Comparison of ENCODE assay signal across 8 cellular contexts in genomic region chr2:191566347-191566746, GRCh38.
DNase-seq lines count a peak whose midpoint lies in the region; ATAC-seq lines count a peak whose summit lies in the region.

No MANE protein-coding gene starts in this region.

- H3K27ac Mint-ChIP-seq in stimulated activated effector memory CD8-positive, alpha-beta T cell treated with anti-CD3 and anti-CD28 coated beads, Interleukin-12 subunit alpha, Interleukin-12 subunit beta, amount 100 ng/mL, for 72 hours: no peak overlapping the region

- H3K4me3 Mint-ChIP-seq in stimulated activated effector memory CD8-positive, alpha-beta T cell treated with anti-CD3 and anti-CD28 coated beads, Interleukin-12 subunit alpha, Interleukin-12 subunit beta, amount 100 ng/mL, for 72 hours: no peak overlapping the region

- ATAC-seq in GM18873 (IDR thresholded peaks at IDR 0.05; ENCODE audit: low FRiP score, unreplicated experiment) (peak; percentile 54), HG03159 (IDR thresholded peaks at IDR 0.05; ENCODE audit: unreplicated experiment) (peak; percentile 69)
- ATAC-seq in stimulated activated effector memory CD8-positive, alpha-beta T cell treated with anti-CD3 and anti-CD28 coated beads, Interleukin-12 subunit alpha, Interleukin-12 subunit beta, amount 100 ng/mL, for 72 hours: peak; percentile 66

- DNase-seq in AG20443 (ENCODE audit: low spot score): peak; percentile 63
- DNase-seq in NCI-H524 treated with DMSO at 0.1 percent for 48 hours (lab: John Stamatoyannopoulos, UW): peak; percentile 22
- peak; percentile 30 to 58 for DNase-seq in activated CD4-positive, alpha-beta T cell treated with anti-CD3 and anti-CD28 coated beads, Interleukin-2, amount 50 U/mL, for 24 hours (ENCODE audit: low read depth in 1 of 2, low spot score in 1 of 2)
- peak; percentile 61 for DNase-seq in effector CD4-positive, alpha-beta T cell
- DNase-seq in midbrain (lab: John Stamatoyannopoulos, UW): peak; percentile 53
- peak; percentile 52 to 85 for DNase-seq in stimulated activated effector memory CD8-positive, alpha-beta T cell treated with anti-CD3 and anti-CD28 coated beads, Interleukin-12 subunit alpha, Interleukin-12 subunit beta, amount 100 ng/mL, for 72 hours (ENCODE audit: low spot score in 2 of 2)

- H3K9me3 Mint-ChIP-seq in stimulated activated effector memory CD8-positive, alpha-beta T cell treated with anti-CD3 and anti-CD28 coated beads, Interleukin-12 subunit alpha, Interleukin-12 subunit beta, amount 100 ng/mL, for 72 hours: no peaks in the 10 kb centered on the region

- H3K4me1 Mint-ChIP-seq in stimulated activated effector memory CD8-positive, alpha-beta T cell treated with anti-CD3 and anti-CD28 coated beads, Interleukin-12 subunit alpha, Interleukin-12 subunit beta, amount 100 ng/mL, for 72 hours: peaks cover 34% of the 10 kb centered on the region

- no peaks in the 10 kb centered on the region for H3K36me3 Mint-ChIP-seq in stimulated activated effector memory CD8-positive, alpha-beta T cell treated with anti-CD3 and anti-CD28 coated beads, Interleukin-12 subunit alpha, Interleukin-12 subunit beta, amount 100 ng/mL, for 72 hours

Comparison
In these comparisons a context has a peak if more than half of its experiments do, and no peak if none do; other contexts are left out.
1. Peak in every context shown above with its lines: DNase-seq and ATAC-seq.